In the genomic region with DNA sequence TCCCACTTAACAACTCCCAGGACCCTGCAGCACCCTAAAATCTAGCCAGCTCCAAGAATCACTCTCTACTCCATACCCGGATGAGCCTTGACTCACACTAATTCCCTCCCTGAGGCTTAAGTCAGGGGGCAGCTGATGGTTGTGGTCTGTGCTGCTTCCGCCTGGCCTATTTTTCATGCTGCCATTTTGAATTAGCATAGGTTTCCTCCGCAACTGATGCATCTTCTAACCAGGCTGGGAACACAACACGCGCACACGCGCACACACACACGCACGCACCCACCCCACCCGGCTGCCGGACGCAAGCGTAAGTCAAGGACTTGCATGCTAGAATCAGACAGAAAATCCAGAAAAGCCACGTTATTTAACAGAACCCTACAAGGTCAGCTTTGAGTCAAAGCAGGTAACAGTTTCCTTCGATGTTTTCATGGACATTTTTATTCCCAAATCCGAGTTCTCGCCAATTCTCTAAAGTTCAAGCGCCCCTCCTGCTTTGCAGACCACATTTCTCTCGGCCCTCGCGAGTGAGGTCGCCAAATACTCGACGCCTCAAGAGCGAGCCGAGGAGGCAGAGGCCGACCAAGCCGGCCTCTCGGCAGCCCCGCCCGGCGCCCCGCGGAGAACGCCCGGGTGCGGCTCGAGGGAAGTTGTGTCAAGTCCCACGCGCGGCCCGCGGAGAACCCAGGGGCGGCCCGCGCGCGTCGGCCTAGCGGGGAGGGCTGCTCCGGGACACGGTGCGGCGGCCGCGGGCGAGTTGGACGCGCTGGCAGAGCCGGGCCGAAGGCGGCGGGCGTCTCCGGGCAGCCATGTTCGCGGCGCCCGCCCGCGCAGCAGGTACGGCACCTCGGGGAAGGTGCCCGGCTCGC, we compare ENCODE assay signal across 9 cellular contexts. TPM values are rescaled to one million over a fixed set of nuclear protein-coding genes. Genes with fewer than 3 reads are reported as not detected.
DNase-seq lines count a peak whose midpoint lies in the region; ATAC-seq, FAIRE-seq and TF ChIP-seq lines count a peak whose summit lies in the region.
"Had no signal": no experiment of that assay in that cellular context is flagged by ENCODE, and none has a peak within 500 bp of the region (broad histone marks: within the 10 kb centered on the region; RNA-seq: fewer than 3 reads in every experiment).

No MANE protein-coding gene starts in this region.

- peaks cover 58% of the 10 kb centered on the region for H3K79me2 ChIP-seq in astrocyte (ENCODE audit: insufficient read depth, low read length)

- H2AFZ ChIP-seq in astrocyte (ENCODE audit: low read depth, low read length), result peak overlapping the region; percentile 85

- no peaks in the 10 kb centered on the region for H3K36me3 ChIP-seq in CD4-positive, alpha-beta memory T cell (ENCODE audit: insufficient read depth, low read length)
- no peaks in the 10 kb centered on the region for H3K36me3 ChIP-seq in RWPE2 (ENCODE audit: low read depth)
- no peaks in the 10 kb centered on the region for H3K36me3 ChIP-seq in astrocyte (ENCODE audit: insufficient read depth, low read length)

- peak; percentile 7 to 38 (median 24) for DNase-seq in CD4-positive, alpha-beta memory T cell
- DNase-seq in RWPE2 (ENCODE audit: low spot score) (no peak), astrocyte (ENCODE audit: low read depth) (peak; percentile 86), right cardiac atrium (peak; percentile 52 to 84 (median 82)), posterior cingulate gyrus (peak; percentile 29 to 93 (median 58)), COLO829 (ENCODE audit: low spot score) (no peak)

- peak overlapping the region in 1 of 2 donors; percentile 49 for H3K4me3 ChIP-seq in CD4-positive, alpha-beta memory T cell (ENCODE audit: low read length in 2 of 2)
- H3K4me3 ChIP-seq in RWPE2 (ENCODE audit: severe bottlenecking), result peak overlapping the region; percentile 66
- peak overlapping the region; percentile 80 for H3K4me3 ChIP-seq in astrocyte (ENCODE audit: insufficient read depth, low read depth, low read length)
- H3K4me3 ChIP-seq in right cardiac atrium (ENCODE audit: low read length), result peak overlapping the region; percentile 71

- H3K4me1 ChIP-seq in CD4-positive, alpha-beta memory T cell (ENCODE audit: insufficient read depth, low read length), result no peaks in the 10 kb centered on the region
- H3K4me1 ChIP-seq in RWPE2 (ENCODE audit: insufficient read depth, poor library complexity, severe bottlenecking), result peaks cover 20% of the 10 kb centered on the region
- H3K4me1 ChIP-seq in astrocyte (ENCODE audit: insufficient read depth, low read length), result peaks cover 17% of the 10 kb centered on the region
- H3K4me1 ChIP-seq in right cardiac atrium (ENCODE audit: control insufficient read depth, insufficient read depth, low read length), result peaks cover 2% of the 10 kb centered on the region

- peak overlapping the region; percentile 96 for H3K9ac ChIP-seq in astrocyte (ENCODE audit: low read length)

- H3K27ac ChIP-seq in CD4-positive, alpha-beta memory T cell (ENCODE audit: low read depth, low read length), result no peak overlapping the region
- H3K27ac ChIP-seq in RWPE2 (ENCODE audit: poor library complexity, severe bottlenecking), result peak overlapping the region; percentile 98
- peak overlapping the region; percentile 95 for H3K27ac ChIP-seq in astrocyte (ENCODE audit: low read depth, low read length)
- peak overlapping the region; percentile 49 for H3K27ac ChIP-seq in right cardiac atrium (ENCODE audit: low read length)

- intact Hi-C loops in CD4-positive, alpha-beta memory T cell (cut with micrococcal nuclease), result loop anchor here (2.0 kb wide), 1 partner anchor 38 kb away; a partner anchor contains a TSS
- intact Hi-C loops in right cardiac atrium (cut with DNase I) (no loop called here), posterior cingulate gyrus (cut with DNase I) (loop anchor here (1.0 kb wide), 1 partner anchor 40 kb away; a partner anchor contains a TSS)

- FAIRE-seq in astrocyte (lab: Jason Lieb, UNC), result no peak
- FAIRE-seq: TTC549 had no signal

- ATAC-seq in GM19372 (IDR thresholded peaks at IDR 0.05; ENCODE audit: low read depth, unreplicated experiment) (peak; percentile 34), HG03457 (IDR thresholded peaks at IDR 0.05; ENCODE audit: unreplicated experiment) (peak; percentile 22), RWPE2 (ENCODE audit: low read depth) (peak; percentile 64), right cardiac atrium (peak; percentile 72 to 81)

- peaks cover 9% of the 10 kb centered on the region for H4K20me1 ChIP-seq in astrocyte (ENCODE audit: insufficient read depth, low read length)

- peaks cover 5% of the 10 kb centered on the region for H3K27me3 ChIP-seq in CD4-positive, alpha-beta memory T cell (ENCODE audit: insufficient read depth, low read length)
- H3K27me3 ChIP-seq in RWPE2 (ENCODE audit: insufficient read depth, poor library complexity, severe bottlenecking), result no peaks in the 10 kb centered on the region
- H3K27me3 ChIP-seq in astrocyte (ENCODE audit: insufficient read depth, low read length), result no peaks in the 10 kb centered on the region
- H3K27me3 ChIP-seq in right cardiac atrium (ENCODE audit: control insufficient read depth, insufficient read depth), result no peaks in the 10 kb centered on the region

- no peaks in the 10 kb centered on the region for H3K9me3 ChIP-seq in CD4-positive, alpha-beta memory T cell (ENCODE audit: control insufficient read depth in 1 of 2, low read length in 2 of 2)
- H3K9me3 ChIP-seq in RWPE2 (ENCODE audit: severe bottlenecking), result no peaks in the 10 kb centered on the region
- H3K9me3 ChIP-seq in astrocyte (ENCODE audit: insufficient read depth, low read depth, low read length), result no peaks in the 10 kb centered on the region
- H3K9me3 ChIP-seq in right cardiac atrium (ENCODE audit: control insufficient read depth, low read length), result no peaks in the 10 kb centered on the region

- peak overlapping the region; percentile 61 to 86 (median 82) for H3K4me3 Mint-ChIP-seq in CD4-positive, alpha-beta memory T cell
- H3K4me3 Mint-ChIP-seq in astrocyte (ENCODE audit: unreplicated experiment), result peak overlapping the region; percentile 90

- H3K27ac Mint-ChIP-seq in CD4-positive, alpha-beta memory T cell, result peak overlapping the region in 4 of 7 donors; percentile 44 to 68 (median 58)
- peak overlapping the region; percentile 96 for H3K27ac Mint-ChIP-seq in astrocyte (ENCODE audit: unreplicated experiment)

- peaks cover 2 to 21% (median 17%) of the 10 kb centered on the region in 8 donors for H3K9me3 Mint-ChIP-seq in CD4-positive, alpha-beta memory T cell
- no peaks in the 10 kb centered on the region for H3K9me3 Mint-ChIP-seq in astrocyte (ENCODE audit: unreplicated experiment)

- CTCF ChIA-PET in CD4-positive, alpha-beta memory T cell (lab: Charles Lee; ENCODE audit: partially characterized antibody), result no interaction called here

- peaks cover 6 to 14% (median 10%) of the 10 kb centered on the region in 4 donors for H3K4me1 Mint-ChIP-seq in CD4-positive, alpha-beta memory T cell
- peaks cover 14% of the 10 kb centered on the region for H3K4me1 Mint-ChIP-seq in astrocyte (ENCODE audit: low read depth, unreplicated experiment)

- 9% methylated on average over 75 of the region's 75 CpGs for WGBS in right cardiac atrium

- H3K36me3 Mint-ChIP-seq in CD4-positive, alpha-beta memory T cell, result no peaks in the 10 kb centered on the region
- peaks cover 5% of the 10 kb centered on the region for H3K36me3 Mint-ChIP-seq in astrocyte (ENCODE audit: low read depth, unreplicated experiment)

- H3K27me3 Mint-ChIP-seq in CD4-positive, alpha-beta memory T cell, result peaks cover 39 to 47% of the 10 kb centered on the region in 2 donors
- H3K27me3 Mint-ChIP-seq in astrocyte (ENCODE audit: low read depth, unreplicated experiment), result no peaks in the 10 kb centered on the region

- peak overlapping the region; percentile 94 for H3K4me2 ChIP-seq in astrocyte (ENCODE audit: low read length)

- no peak for TF ChIP-seq CTCF in RWPE2 (IDR thresholded peaks at IDR 0.05; ENCODE audit: poor library complexity, severe bottlenecking)
- TF ChIP-seq CTCF in astrocyte (IDR thresholded peaks at IDR 0.05; ENCODE audit: insufficient read depth, low read depth, low read length), result no peak

- POLR2A ChIA-PET in CD4-positive, alpha-beta memory T cell (lab: Charles Lee; ENCODE audit: partially characterized antibody), result interaction anchor here (1.3 kb wide), 1 partner anchor 39 kb away, joined by 5 read pairs; a partner anchor contains a TSS

RNA-seq across cellular contexts. Expression of a gene that starts 1.0 kb away (rescaled TPM):
- total RNA-seq in CD4-positive, alpha-beta memory T cell, result 1 to 10 TPM; 2.0 to 2.5 TPM
- 1 to 10 TPM; 2.3 to 2.9 TPM for polyA plus RNA-seq in CD4-positive, alpha-beta memory T cell
- total RNA-seq in astrocyte (98.3 and 116 TPM in 2 replicates), right cardiac atrium (10 to 100 TPM; 28.7 to 30.9 (median 29.4) TPM)
- 10.1 TPM for polyA plus RNA-seq in right cardiac atrium

RNA-seq across cellular contexts. Expression of a gene that starts 37.9 kb away (rescaled TPM):
- total RNA-seq in CD4-positive, alpha-beta memory T cell, result 1 to 10 TPM; 6.0 to 6.3 TPM
- 1 to 10 TPM; 1.6 to 3.2 TPM for polyA plus RNA-seq in CD4-positive, alpha-beta memory T cell
- total RNA-seq in astrocyte, result 100 and 123 TPM in 2 replicates
- total RNA-seq in right cardiac atrium, result 10 to 100 TPM; 11.8 to 23.6 (median 13.8) TPM
- 3.8 TPM for polyA plus RNA-seq in right cardiac atrium

RNA-seq across cellular contexts. Expression of a gene that starts 39.6 kb away (rescaled TPM):
- 10 to 100 TPM; 11.8 to 13.2 TPM for total RNA-seq in CD4-positive, alpha-beta memory T cell
- polyA plus RNA-seq in CD4-positive, alpha-beta memory T cell, result 1 to 10 TPM; 2.4 to 4.2 TPM
- total RNA-seq in astrocyte, result 26.3 and 34.7 TPM in 2 replicates
- 1 to 10 TPM; 3.8 to 5.6 (median 4.6) TPM for total RNA-seq in right cardiac atrium
- polyA plus RNA-seq in right cardiac atrium, result 1.7 TPM

Comparison
In these comparisons a context has a peak if more than half of its experiments do, and no peak if none do; other contexts are left out.
1. DNase-seq: peak in CD4-positive, alpha-beta memory T cell (5 of 5), astrocyte (single experiment), right cardiac atrium (3 of 3) and posterior cingulate gyrus (10 of 10); none in RWPE2 (single experiment) and COLO829 (single experiment).
2. ATAC-seq: peak in every context shown above with its lines; median percentile 76 in right cardiac atrium; 64 in RWPE2; 34 in GM19372; 22 in HG03457.
3. RNA of a gene that starts 1.0 kb away (total RNA-seq): 98.3 to 116 TPM in astrocyte and 28.7 to 30.9 TPM in right cardiac atrium; 2.0 to 2.5 TPM in CD4-positive, alpha-beta memory T cell; every median in the first group is over 4 times any median in the second.
4. intact Hi-C loops: an anchor here in CD4-positive, alpha-beta memory T cell (2.0 kb wide) and posterior cingulate gyrus (1.0 kb wide); none called in right cardiac atrium.